Comparison of ENCODE assay signal across 21 cellular contexts in the genomic region with DNA sequence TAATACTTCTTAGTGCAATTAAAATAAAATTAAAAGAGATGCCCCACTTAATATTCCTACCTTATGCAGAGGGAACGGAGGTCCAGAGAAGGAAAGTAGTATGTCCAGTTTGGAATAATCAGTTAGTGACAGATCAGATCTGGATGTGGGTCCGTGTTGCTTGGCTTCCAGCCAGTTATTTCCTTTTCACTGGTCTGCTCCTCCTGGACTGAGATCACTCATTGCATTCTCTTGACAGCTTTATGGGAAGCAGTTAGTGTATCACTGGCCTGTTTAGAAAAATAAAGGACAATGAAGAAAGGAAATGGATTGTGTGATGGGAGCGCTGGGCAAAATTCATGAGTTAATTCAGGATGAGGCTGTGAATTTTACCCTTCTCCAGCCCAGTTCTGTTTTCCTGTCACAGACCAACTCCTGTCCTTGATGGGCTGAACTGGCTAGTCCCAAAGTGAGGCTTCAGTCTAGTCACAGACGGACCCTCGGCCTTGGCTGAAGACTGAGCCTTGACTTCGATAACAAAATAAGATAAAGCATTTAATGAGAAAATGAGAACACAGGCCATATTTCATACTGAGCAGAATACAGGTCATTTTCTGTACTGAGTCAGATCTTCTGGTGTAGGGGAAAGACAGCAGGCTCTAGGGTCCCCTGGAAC.
DNase-seq lines count a peak whose midpoint lies in the region; ATAC-seq and TF ChIP-seq lines count a peak whose summit lies in the region.
"Had no signal": no experiment of that assay in that cellular context is flagged by ENCODE, and none has a peak within 500 bp of the region (broad histone marks: within the 10 kb centered on the region; RNA-seq: fewer than 3 reads in every experiment).

No MANE protein-coding gene starts in this region.

- H3K36me3 Mint-ChIP-seq in effector memory CD8-positive, alpha-beta T cell (ENCODE audit: insufficient read depth) = no peaks in the 10 kb centered on the region
- H3K36me3 Mint-ChIP-seq in activated naive CD4-positive, alpha-beta T cell treated with anti-CD3 and anti-CD28 coated beads, Interleukin-2, amount 50 U/mL, for 72 hours = no peaks in the 10 kb centered on the region
- H3K36me3 Mint-ChIP-seq: activated naive CD8-positive, alpha-beta T cell treated with anti-CD3 and anti-CD28 coated beads, Interleukin-2, amount 10 ng/mL, durations not matched to agents 7 days and 5 days; naive B cell had no signal

- H3K4me3 Mint-ChIP-seq in effector memory CD8-positive, alpha-beta T cell = no peak overlapping the region
- H3K4me3 Mint-ChIP-seq: activated CD4-positive, alpha-beta T cell treated with anti-CD3 and anti-CD28 coated beads, Interleukin-2, amount 10 ng/mL, durations not matched to agents 24 days and 14 days; activated naive CD8-positive, alpha-beta T cell treated with anti-CD3 and anti-CD28 coated beads, Interleukin-2, amount 10 ng/mL, durations not matched to agents 7 days and 5 days; activated T-helper 17 cell treated with anti-CD3 and anti-CD28 coated beads, Interleukin-2, amount 50 U/mL, for 72 hours; HFFc6; naive B cell had no signal

- no peak for ATAC-seq in SK-N-SH treated with all-trans-retinoic acid at 6 μM for 48 hours
- ATAC-seq in effector memory CD8-positive, alpha-beta T cell (replicated peaks) = no peak
- ATAC-seq in activated naive CD4-positive, alpha-beta T cell treated with anti-CD3 and anti-CD28 coated beads, Interleukin-2, amount 50 U/mL, for 72 hours = no peak
- ATAC-seq: A549; activated T-helper 17 cell treated with anti-CD3 and anti-CD28 coated beads, Interleukin-2, amount 50 U/mL, for 72 hours; sciatic nerve had no signal

- DNase-seq in NCI-H2227 (lab: John Stamatoyannopoulos, UW; ENCODE audit: unreplicated experiment) (peak; percentile 6), NCI-H2227 treated with DMSO at 0.1 percent for 48 hours (lab: John Stamatoyannopoulos, UW) (no peak), islet precursor cell (peak; percentile 38), ureter (ENCODE audit: low spot score) (peak; percentile 41), AG08396 (ENCODE audit: low spot score) (no peak)
- no peak for DNase-seq in effector memory CD8-positive, alpha-beta T cell
- no peak for DNase-seq in activated naive CD4-positive, alpha-beta T cell treated with anti-CD3 and anti-CD28 coated beads, Interleukin-2, amount 50 U/mL, for 72 hours (ENCODE audit: low spot score in 2 of 2)
- DNase-seq: activated CD4-positive, alpha-beta T cell treated with anti-CD3 and anti-CD28 coated beads, Interleukin-2, amount 10 ng/mL, durations not matched to agents 24 days and 14 days; activated naive CD8-positive, alpha-beta T cell treated with anti-CD3 and anti-CD28 coated beads, Interleukin-2, amount 10 ng/mL, durations not matched to agents 7 days and 5 days; HFFc6; hippocampal formation; mammary epithelial cell; naive B cell; NCI-H146; NCI-H446 treated with DMSO at 0.1 percent for 48 hours; ovary; SW 1271 had no signal

- no peaks in the 10 kb centered on the region for H3K4me1 Mint-ChIP-seq in effector memory CD8-positive, alpha-beta T cell (ENCODE audit: low read depth in 2 of 2)
- H3K4me1 Mint-ChIP-seq: activated CD4-positive, alpha-beta T cell treated with anti-CD3 and anti-CD28 coated beads, Interleukin-2, amount 10 ng/mL, durations not matched to agents 24 days and 14 days; activated naive CD8-positive, alpha-beta T cell treated with anti-CD3 and anti-CD28 coated beads, Interleukin-2, amount 10 ng/mL, durations not matched to agents 7 days and 5 days; activated T-helper 17 cell treated with anti-CD3 and anti-CD28 coated beads, Interleukin-2, amount 50 U/mL, for 72 hours; naive B cell had no signal

- H3K27ac Mint-ChIP-seq in effector memory CD8-positive, alpha-beta T cell = no peak overlapping the region
- H3K27ac Mint-ChIP-seq in activated naive CD4-positive, alpha-beta T cell treated with anti-CD3 and anti-CD28 coated beads, Interleukin-2, amount 50 U/mL, for 72 hours = no peak overlapping the region
- H3K27ac Mint-ChIP-seq: activated CD4-positive, alpha-beta T cell treated with anti-CD3 and anti-CD28 coated beads, Interleukin-2, amount 10 ng/mL, durations not matched to agents 24 days and 14 days; activated naive CD8-positive, alpha-beta T cell treated with anti-CD3 and anti-CD28 coated beads, Interleukin-2, amount 10 ng/mL, durations not matched to agents 7 days and 5 days; activated T-helper 17 cell treated with anti-CD3 and anti-CD28 coated beads, Interleukin-2, amount 50 U/mL, for 72 hours; HFFc6; naive B cell had no signal

- no peaks in the 10 kb centered on the region for H3K9me3 Mint-ChIP-seq in effector memory CD8-positive, alpha-beta T cell
- H3K9me3 Mint-ChIP-seq in activated naive CD4-positive, alpha-beta T cell treated with anti-CD3 and anti-CD28 coated beads, Interleukin-2, amount 50 U/mL, for 72 hours = no peaks in the 10 kb centered on the region
- H3K9me3 Mint-ChIP-seq: activated CD4-positive, alpha-beta T cell treated with anti-CD3 and anti-CD28 coated beads, Interleukin-2, amount 10 ng/mL, durations not matched to agents 24 days and 14 days; activated naive CD8-positive, alpha-beta T cell treated with anti-CD3 and anti-CD28 coated beads, Interleukin-2, amount 10 ng/mL, durations not matched to agents 7 days and 5 days; activated T-helper 17 cell treated with anti-CD3 and anti-CD28 coated beads, Interleukin-2, amount 50 U/mL, for 72 hours; naive B cell had no signal

- H3K27me3 Mint-ChIP-seq in effector memory CD8-positive, alpha-beta T cell = peaks cover 3 to 60% of the 10 kb centered on the region in 2 donors

TF ChIP-seq in SK-N-SH treated with all-trans-retinoic acid at 6 μM for 48 hours, 23 proteins besides CTCF, POLR2A, EP300 and RAD21:
- peak; percentile 58 for TF ChIP-seq ISL1 (CRISPR knock-in tag; IDR thresholded peaks at IDR 0.05)
- no peak for TF ChIP-seq OSR1 (CRISPR knock-in tag; IDR thresholded peaks at IDR 0.05)
TF ChIP-seq in SK-N-SH treated with all-trans-retinoic acid at 6 μM for 48 hours: peak in this region for 1.

Comparison
In these comparisons a context has a peak if more than half of its experiments do, and no peak if none do; other contexts are left out.
1. DNase-seq: peak in NCI-H2227 (single experiment), islet precursor cell (single experiment) and ureter (single experiment); none in NCI-H2227 treated with DMSO at 0.1 percent for 48 hours (single experiment), AG08396 (single experiment), effector memory CD8-positive, alpha-beta T cell (0 of 3) and activated naive CD4-positive, alpha-beta T cell treated with anti-CD3 and anti-CD28 coated beads, Interleukin-2, amount 50 U/mL, for 72 hours (0 of 2).